Comparison of ENCODE assay signal across 14 cellular contexts in the genomic region with DNA sequence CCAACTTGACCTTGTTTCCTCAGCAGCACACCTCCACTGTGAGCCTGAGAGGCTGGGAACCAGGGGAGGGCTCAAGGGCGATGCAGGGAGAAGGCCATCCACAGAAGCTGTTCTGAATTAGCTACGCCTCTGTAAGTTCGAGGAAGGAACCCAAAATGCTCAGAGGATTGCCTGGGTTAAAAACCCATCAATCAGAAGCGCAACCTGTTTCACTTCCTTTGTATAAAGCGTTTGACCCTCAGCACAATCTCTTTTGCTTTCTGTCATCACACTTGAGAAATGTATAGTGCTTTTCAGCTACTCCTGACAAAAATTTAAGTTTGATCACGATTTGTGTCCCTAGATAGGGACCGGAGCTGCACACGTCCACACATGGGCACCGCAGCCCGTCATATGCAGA. TPM values are rescaled to one million over a fixed set of nuclear protein-coding genes. Genes with fewer than 3 reads are reported as not detected.
A peak's percentile ranks its signal among the peaks of the same experiment; 100 is the strongest.
DNase-seq lines count a peak whose midpoint lies in the region; ATAC-seq and TF ChIP-seq lines count a peak whose summit lies in the region.
"Had no signal": no experiment of that assay in that cellular context is flagged by ENCODE, and none has a peak within 500 bp of the region (broad histone marks: within the 10 kb centered on the region; RNA-seq: fewer than 3 reads in every experiment).

No MANE protein-coding gene starts in this region.

- H3K9me3 Mint-ChIP-seq in activated CD4-positive, alpha-beta memory T cell treated with anti-CD3 and anti-CD28 coated beads, Interleukin-2, amount 10 ng/mL, durations not matched to agents 7 days and 5 days: no peaks in the 10 kb centered on the region

- H3K27me3 Mint-ChIP-seq in activated CD4-positive, alpha-beta memory T cell treated with anti-CD3 and anti-CD28 coated beads, Interleukin-2, amount 10 ng/mL, durations not matched to agents 7 days and 5 days: no peaks in the 10 kb centered on the region

- TF ChIP-seq CTCF in GM10248 (IDR thresholded peaks at IDR 0.05; ENCODE audit: control extremely low read depth, extremely low read depth, low read depth, missing control alignments): no peak

- no peak overlapping the region for H3K4me3 Mint-ChIP-seq in activated CD4-positive, alpha-beta memory T cell treated with anti-CD3 and anti-CD28 coated beads, Interleukin-2, amount 10 ng/mL, durations not matched to agents 7 days and 5 days
- H3K4me3 Mint-ChIP-seq: mesothelial cell of epicardium had no signal

- ATAC-seq in GM18519 (IDR thresholded peaks at IDR 0.05; ENCODE audit: low FRiP score, unreplicated experiment) (peak; percentile 71), GM19463 (IDR thresholded peaks at IDR 0.05; ENCODE audit: unreplicated experiment) (peak; percentile 47), HG03095 (IDR thresholded peaks at IDR 0.05; ENCODE audit: unreplicated experiment) (peak; percentile 56), HG03108 (IDR thresholded peaks at IDR 0.05; ENCODE audit: unreplicated experiment) (no peak)

- POLR2A ChIA-PET in activated CD4-positive, alpha-beta memory T cell treated with anti-CD3 and anti-CD28 coated beads, Interleukin-2, amount 10 ng/mL, durations not matched to agents 7 days and 5 days (lab: Charles Lee): interaction anchor here (1.2 kb wide), 1 partner anchor 9 kb away, joined by 4 read pairs; no protein-coding TSS in a partner anchor
- POLR2A ChIA-PET in GM10248 (lab: Yijun Ruan, JAX): no interaction called here

- H3K4me1 Mint-ChIP-seq in activated CD4-positive, alpha-beta memory T cell treated with anti-CD3 and anti-CD28 coated beads, Interleukin-2, amount 10 ng/mL, durations not matched to agents 7 days and 5 days: peaks cover 38% of the 10 kb centered on the region

- DNase-seq in activated CD4-positive, alpha-beta memory T cell treated with anti-CD3 and anti-CD28 coated beads, Interleukin-2, amount 10 ng/mL, durations not matched to agents 7 days and 5 days: no peak
- DNase-seq in NCI-H1930 (lab: John Stamatoyannopoulos, UW) (no peak), NCI-H1694 (lab: John Stamatoyannopoulos, UW) (no peak), GM10248 (ENCODE audit: extremely low spot score) (no peak)
- DNase-seq: HCEC 1CT; NCI-H1092; NCI-H526; stimulated activated CD4-positive, alpha-beta T cell treated with anti-CD3 and anti-CD28 coated beads, Interleukin-2, amount 100 ng/mL, for 24 hours had no signal

- CTCF ChIA-PET in activated CD4-positive, alpha-beta memory T cell treated with anti-CD3 and anti-CD28 coated beads, Interleukin-2, amount 10 ng/mL, durations not matched to agents 7 days and 5 days (lab: Charles Lee): no interaction called here
- CTCF ChIA-PET in GM10248 (lab: Yijun Ruan, JAX): no interaction called here

- H3K27ac Mint-ChIP-seq in activated CD4-positive, alpha-beta memory T cell treated with anti-CD3 and anti-CD28 coated beads, Interleukin-2, amount 10 ng/mL, durations not matched to agents 7 days and 5 days: peak overlapping the region; percentile 37
- H3K27ac Mint-ChIP-seq: mesothelial cell of epicardium had no signal

- H3K36me3 Mint-ChIP-seq in activated CD4-positive, alpha-beta memory T cell treated with anti-CD3 and anti-CD28 coated beads, Interleukin-2, amount 10 ng/mL, durations not matched to agents 7 days and 5 days (ENCODE audit: low read depth): peaks cover 35% of the 10 kb centered on the region

RNA-seq across cellular contexts. Expression of gene MAP3K15, which starts 48.0 kb away (rescaled TPM):
- under 1 TPM; 0.28 to 0.38 TPM for total RNA-seq in activated CD4-positive, alpha-beta memory T cell treated with anti-CD3 and anti-CD28 coated beads, Interleukin-2, amount 10 ng/mL, durations not matched to agents 7 days and 5 days
- total RNA-seq: posterior vena cava had no signal
